In genomic region chr9:91681461-91682305, GRCh38 we compare ENCODE assay signal across 8 cellular contexts.
DNase-seq lines count a peak whose midpoint lies in the region; ATAC-seq and TF ChIP-seq lines count a peak whose summit lies in the region.

No MANE protein-coding gene starts in this region.

- peaks cover 4% of the 10 kb centered on the region for H3K27me3 ChIP-seq in CD8-positive, alpha-beta memory T cell (ENCODE audit: insufficient read depth, low read length, poor library complexity, severe bottlenecking)
- no peaks in the 10 kb centered on the region for H3K27me3 ChIP-seq in esophagus muscularis mucosa

- DNase-seq in CD8-positive, alpha-beta memory T cell: peak; percentile 28 to 62 (median 46)
- DNase-seq in HCEC 1CT (peak; percentile 68), NOMO-1 (lab: John Stamatoyannopoulos, UW; ENCODE audit: unreplicated experiment in 2 of 2) (peak; percentile 43 to 59), activated T-cell treated with anti-CD3 and anti-CD28 coated beads for 48 hours (ENCODE audit: low read depth) (peak; percentile 77), esophagus muscularis mucosa (ENCODE audit: extremely low spot score) (peak; percentile 92)
- DNase-seq in naive thymus-derived CD8-positive, alpha-beta T cell: peak; percentile 15 to 76 (median 52)
- DNase-seq in stimulated activated naive CD4-positive, alpha-beta T cell (lab: John Stamatoyannopoulos, UW): peak; percentile 4 to 29 (median 10)

- no peaks in the 10 kb centered on the region for H3K9me3 ChIP-seq in CD8-positive, alpha-beta memory T cell (ENCODE audit: low read length)
- no peaks in the 10 kb centered on the region for H3K9me3 ChIP-seq in esophagus muscularis mucosa

- CTCF ChIA-PET in CD8-positive, alpha-beta memory T cell (lab: Charles Lee): interaction anchor here (0.6 kb wide), 1 partner anchor 766 kb away, joined by 3 read pairs; no protein-coding TSS in a partner anchor

- WGBS in esophagus muscularis mucosa: 36% methylated on average over 36 of the region's 43 CpGs

- no peak overlapping the region for H3K4me3 ChIP-seq in CD8-positive, alpha-beta memory T cell (ENCODE audit: low read length)
- H3K4me3 ChIP-seq in esophagus muscularis mucosa: peak overlapping the region in 3 of 4 donors; percentile 3 to 18 (median 15)

- no peaks in the 10 kb centered on the region for H3K9me3 Mint-ChIP-seq in CD8-positive, alpha-beta memory T cell
- H3K9me3 Mint-ChIP-seq in naive thymus-derived CD8-positive, alpha-beta T cell: no peaks in the 10 kb centered on the region

- H3K27ac Mint-ChIP-seq in CD8-positive, alpha-beta memory T cell: peak overlapping the region in 2 of 8 donors; percentile 12 to 42
- H3K27ac Mint-ChIP-seq in naive thymus-derived CD8-positive, alpha-beta T cell: no peak overlapping the region

- H3K4me3 Mint-ChIP-seq in CD8-positive, alpha-beta memory T cell: peak overlapping the region in 4 of 7 donors; percentile 26 to 65 (median 52)
- H3K4me3 Mint-ChIP-seq in naive thymus-derived CD8-positive, alpha-beta T cell: peak overlapping the region; percentile 18 to 65 (median 48)

- no peak overlapping the region for H3K27ac ChIP-seq in CD8-positive, alpha-beta memory T cell (ENCODE audit: low read depth, low read length)
- no peak overlapping the region for H3K27ac ChIP-seq in esophagus muscularis mucosa (replicated peaks in 1 of 4)

- TF ChIP-seq CTCF in esophagus muscularis mucosa (IDR thresholded peaks at IDR 0.05): peak; percentile 82 to 93 (median 85)

- intact Hi-C loops in esophagus muscularis mucosa (cut with DNase I): loop anchor here (2.0 to 10.0 kb wide), 2 partner anchors 247 to 767 kb away; no protein-coding TSS in a partner anchor

- H3K4me1 ChIP-seq in CD8-positive, alpha-beta memory T cell (ENCODE audit: insufficient read depth, low read length): peaks cover 3% of the 10 kb centered on the region
- peaks cover 0 to 8% (median 5%) of the 10 kb centered on the region in 4 donors for H3K4me1 ChIP-seq in esophagus muscularis mucosa

- no peaks in the 10 kb centered on the region for H3K36me3 Mint-ChIP-seq in CD8-positive, alpha-beta memory T cell
- H3K36me3 Mint-ChIP-seq in naive thymus-derived CD8-positive, alpha-beta T cell: no peaks in the 10 kb centered on the region

- POLR2A ChIA-PET in CD8-positive, alpha-beta memory T cell (lab: Charles Lee): no interaction called here
- POLR2A ChIA-PET in naive thymus-derived CD8-positive, alpha-beta T cell (lab: Charles Lee): no interaction called here

- ATAC-seq in naive thymus-derived CD8-positive, alpha-beta T cell: peak; percentile 85 to 96
- ATAC-seq in GM19324 (IDR thresholded peaks at IDR 0.05; ENCODE audit: low FRiP score, unreplicated experiment): no peak

- H3K27me3 Mint-ChIP-seq in CD8-positive, alpha-beta memory T cell: peaks cover 12 to 45% of the 10 kb centered on the region in 2 donors
- H3K27me3 Mint-ChIP-seq in naive thymus-derived CD8-positive, alpha-beta T cell: peaks cover 11 to 45% (median 20%) of the 10 kb centered on the region in 5 donors

- H3K36me3 ChIP-seq in CD8-positive, alpha-beta memory T cell (ENCODE audit: insufficient read depth, low read length): no peaks in the 10 kb centered on the region
- no peaks in the 10 kb centered on the region for H3K36me3 ChIP-seq in esophagus muscularis mucosa

- TF ChIP-seq EP300 in esophagus muscularis mucosa (IDR thresholded peaks at IDR 0.05): no peak

- no peak for TF ChIP-seq POLR2A in esophagus muscularis mucosa (IDR thresholded peaks at IDR 0.05; ENCODE audit: low read depth)

- peaks cover 5 to 9% (median 5%) of the 10 kb centered on the region in 3 donors for H3K4me1 Mint-ChIP-seq in CD8-positive, alpha-beta memory T cell
- peaks cover 3 to 6% (median 5%) of the 10 kb centered on the region in 4 donors for H3K4me1 Mint-ChIP-seq in naive thymus-derived CD8-positive, alpha-beta T cell

Comparison
In these comparisons a context has a peak if more than half of its experiments do, and no peak if none do; other contexts are left out.
1. DNase-seq: peak in every context shown above with its lines; median percentile 92 in esophagus muscularis mucosa; 77 in activated T-cell treated with anti-CD3 and anti-CD28 coated beads for 48 hours; 68 in HCEC 1CT; 52 in naive thymus-derived CD8-positive, alpha-beta T cell; 51 in NOMO-1; 46 in CD8-positive, alpha-beta memory T cell; 10 in stimulated activated naive CD4-positive, alpha-beta T cell.